In the genomic region with DNA sequence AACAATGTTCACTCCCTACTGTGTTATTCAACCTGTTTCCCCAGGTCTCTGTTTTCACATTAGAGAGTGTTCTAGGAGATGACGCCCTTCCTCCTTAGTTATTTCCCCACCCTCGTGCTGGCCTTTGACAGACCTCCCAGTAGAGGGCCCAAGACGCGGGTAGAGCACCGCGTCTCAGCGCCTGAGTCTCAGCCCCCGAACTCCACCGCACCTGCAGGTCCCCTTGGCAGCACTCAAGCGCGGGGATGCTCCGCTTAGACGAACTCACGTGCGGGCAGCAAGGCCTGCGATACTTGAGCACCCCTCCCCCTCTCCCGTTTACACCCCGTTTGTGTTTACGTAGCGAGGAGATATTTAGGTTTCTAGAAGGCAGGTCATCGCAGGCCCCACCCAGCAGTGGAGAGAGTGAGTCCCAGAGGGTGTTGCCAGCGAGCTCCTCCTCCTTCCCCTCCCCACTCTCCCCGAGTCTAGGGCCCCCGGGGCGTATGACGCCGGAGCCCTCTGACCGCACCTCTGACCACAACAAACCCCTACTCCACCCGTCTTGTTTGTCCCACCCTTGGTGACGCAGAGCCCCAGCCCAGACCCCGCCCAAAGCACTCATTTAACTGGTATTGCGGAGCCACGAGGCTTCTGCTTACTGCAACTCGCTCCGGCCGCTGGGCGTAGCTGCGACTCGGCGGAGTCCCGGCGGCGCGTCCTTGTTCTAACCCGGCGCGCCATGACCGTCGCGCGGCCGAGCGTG, we compare ENCODE assay signal across 8 cellular contexts. TPM values are rescaled to one million over a fixed set of nuclear protein-coding genes. Genes with fewer than 3 reads are reported as not detected.
A peak's percentile ranks its signal among the peaks of the same experiment; 100 is the strongest.
DNase-seq lines count a peak whose midpoint lies in the region; ATAC-seq and TF ChIP-seq lines count a peak whose summit lies in the region.

A gene with protein sequence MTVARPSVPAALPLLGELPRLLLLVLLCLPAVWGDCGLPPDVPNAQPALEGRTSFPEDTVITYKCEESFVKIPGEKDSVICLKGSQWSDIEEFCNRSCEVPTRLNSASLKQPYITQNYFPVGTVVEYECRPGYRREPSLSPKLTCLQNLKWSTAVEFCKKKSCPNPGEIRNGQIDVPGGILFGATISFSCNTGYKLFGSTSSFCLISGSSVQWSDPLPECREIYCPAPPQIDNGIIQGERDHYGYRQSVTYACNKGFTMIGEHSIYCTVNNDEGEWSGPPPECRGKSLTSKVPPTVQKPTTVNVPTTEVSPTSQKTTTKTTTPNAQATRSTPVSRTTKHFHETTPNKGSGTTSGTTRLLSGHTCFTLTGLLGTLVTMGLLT (plus strand): TSS at position 634 of the 745 bp plus-strand sequence. CDS start 88 bp downstream, at position 722.

- peaks cover 0 to 19% of the 10 kb centered on the region in 2 donors for H3K36me3 ChIP-seq in adrenal gland (replicated peaks in 1 of 2)

- no peaks in the 10 kb centered on the region for H3K9me3 ChIP-seq in adrenal gland (replicated peaks in 1 of 3)

- H3K4me1 ChIP-seq in adrenal gland (replicated peaks in 1 of 2) = peaks cover 21 to 50% of the 10 kb centered on the region in 2 donors

- intact Hi-C loops in adrenal gland (cut with DNase I) (loop anchor here in 1 of 2 donors (10.0 kb wide), 1 partner anchor 106 kb away; no protein-coding TSS in a partner anchor), cardiac septum (cut with DNase I) (loop anchor here (5.0 to 10.0 kb wide), 4 partner anchors 39 to 269 kb away; a partner anchor contains a TSS)

- POLR2A ChIA-PET in T-cell (lab: Charles Lee) = interaction anchor here (0.6 to 6.8 kb wide), 16 partner anchors 9 to 763 kb away, joined by 3 to 111 read pairs (median 3); no protein-coding TSS in a partner anchor

- H3K9me3 Mint-ChIP-seq in T-cell (no peaks in the 10 kb centered on the region), type B pancreatic cell (no peaks in the 10 kb centered on the region)

- CTCF ChIA-PET in T-cell (lab: Charles Lee) = interaction anchor here in 1 of 2 donors (0.8 to 2.3 kb wide), 8 partner anchors 10 to 272 kb away, joined by 3 to 36 read pairs (median 3); no protein-coding TSS in a partner anchor

- H3K4me3 Mint-ChIP-seq in T-cell (peak within 1 kb of the TSS; percentile 89 to 95 (median 94)), type B pancreatic cell (peak within 1 kb of the TSS; percentile 97)

- no peaks in the 10 kb centered on the region for H3K27me3 Mint-ChIP-seq in T-cell
- peaks cover 11% of the 10 kb centered on the region for H3K27me3 Mint-ChIP-seq in type B pancreatic cell

- H3K27ac Mint-ChIP-seq in T-cell (peak within 1 kb of the TSS; percentile 99 to 100), type B pancreatic cell (peak within 1 kb of the TSS; percentile 100)

- peak within 1 kb of the TSS; percentile 48 to 87 (median 75) for H3K4me3 ChIP-seq in adrenal gland

- H3K36me3 Mint-ChIP-seq in T-cell (peaks cover 27% of the 10 kb centered on the region), type B pancreatic cell (peaks cover 3% of the 10 kb centered on the region)

- peak; percentile 96 for DNase-seq in NCI-H1105 (lab: John Stamatoyannopoulos, UW)
- peak; percentile 93 to 100 (median 100) for DNase-seq in T-cell
- DNase-seq in adrenal gland = peak; percentile 97 to 99 (median 98)
- DNase-seq in cardiac septum (ENCODE audit: low spot score) = peak; percentile 99
- peak; percentile 94 for DNase-seq in pons (ENCODE audit: low spot score)
- peak; percentile 90 for DNase-seq in type B pancreatic cell (ENCODE audit: extremely low spot score, unreplicated experiment)

- 0 to 1% (median 0%) methylated on average over 21 to 53 of the region's 53 CpGs for WGBS in adrenal gland, 4 donors

- peak within 1 kb of the TSS; percentile 63 to 94 (median 92) for H3K27ac ChIP-seq in adrenal gland

- TF ChIP-seq CTCF in GM12872 (IDR thresholded peaks at IDR 0.05; ENCODE audit: insufficient read depth, low read depth, low read length) (peak; percentile 36; the same call in 1 of the 3 replicates), adrenal gland (IDR thresholded peaks at IDR 0.05) (peak; percentile 9 to 57 (median 31)), type B pancreatic cell (conservative IDR thresholded peaks at IDR 0.05) (peak; percentile 44)

- H3K4me1 Mint-ChIP-seq in T-cell (peaks cover 32 to 49% (median 48%) of the 10 kb centered on the region in 3 donors), type B pancreatic cell (ENCODE audit: unreplicated experiment) (peaks cover 13% of the 10 kb centered on the region)

- TF ChIP-seq POLR2A in adrenal gland (IDR thresholded peaks at IDR 0.05) = peak; percentile 93 to 98

- no peaks in the 10 kb centered on the region for H3K27me3 ChIP-seq in adrenal gland

- ATAC-seq in HG02623 (IDR thresholded peaks at IDR 0.05; ENCODE audit: unreplicated experiment) (peak; percentile 91), T-cell (replicated peaks in 1 of 4) (peak; percentile 89 to 93 (median 92))

RNA-seq across cellular contexts. Expression of the gene that starts here (rescaled TPM):
- total RNA-seq in T-cell (100 to 1,000 TPM in 3 of 5 donors, 10 to 100 TPM in 2; 86.2 to 218 (median 117) TPM), adrenal gland (100 to 1,000 TPM; 161 to 600 (median 271) TPM), cardiac septum (61.9 TPM), type B pancreatic cell (ENCODE audit: low replicate concordance) (60.0 and 292 TPM in 2 replicates)
- polyA plus RNA-seq in adrenal gland = 100 to 1,000 TPM in 1 of 3 donors, 10 to 100 TPM in 2; 79.4 to 248 (median 96.8) TPM

Comparison
In these comparisons a context has a peak if more than half of its experiments do, and no peak if none do; other contexts are left out.
1. Peak in every context shown above with its lines: DNase-seq, ATAC-seq, H3K4me3 ChIP-seq and H3K27ac ChIP-seq.